Comparison of ENCODE assay signal across 1 cellular context in genomic region chr1:45035631-45036301, GRCh38.
TF ChIP-seq lines count a peak whose summit lies in the region.

No MANE protein-coding gene starts in this region.

TF ChIP-seq in K562, 482 proteins besides CTCF, POLR2A, EP300 and RAD21 (continued from another document and continues in another):
- no peak for TF ChIP-seq THRB (CRISPR knock-in tag; conservative IDR thresholded peaks at IDR 0.05)
- TF ChIP-seq ESRRA (IDR thresholded peaks at IDR 0.05; ENCODE audit: borderline replicate concordance, low read depth): peak; percentile 63; the same call in 1 of the 2 replicates
- TF ChIP-seq NCOR1 (IDR thresholded peaks at IDR 0.05): peak; percentile 92
- no peak for TF ChIP-seq ZNF699 (CRISPR knock-in tag; IDR thresholded peaks at IDR 0.05; ENCODE audit: insufficient replicate concordance)
- no peak for TF ChIP-seq ZNF511 (CRISPR knock-in tag; IDR thresholded peaks at IDR 0.05)
- no peak for TF ChIP-seq FIP1L1 (IDR thresholded peaks at IDR 0.05; ENCODE audit: low read depth, low read length, poor library complexity, severe bottlenecking)
- no peak for TF ChIP-seq SNRNP70 (optimal IDR thresholded peaks at IDR 0.05; ENCODE audit: low read depth, low read length)
- TF ChIP-seq ARID4B (CRISPR knock-in tag; IDR thresholded peaks at IDR 0.05): no peak
- no peak for TF ChIP-seq ZNF79 (CRISPR knock-in tag; IDR thresholded peaks at IDR 0.05; ENCODE audit: low read depth)
- TF ChIP-seq NCOA1 (IDR thresholded peaks at IDR 0.05; ENCODE audit: low read depth): no peak
- no peak for TF ChIP-seq IRF1 (CRISPR knock-in tag; IDR thresholded peaks at IDR 0.05; ENCODE audit: borderline replicate concordance)
- TF ChIP-seq ZEB2 (IDR thresholded peaks at IDR 0.05): peak; percentile 92
- no peak for TF ChIP-seq TAF9B (IDR thresholded peaks at IDR 0.05; ENCODE audit: partially characterized antibody)
- TF ChIP-seq TCF7L2 (IDR thresholded peaks at IDR 0.05; ENCODE audit: low read depth, low read length): no peak
- TF ChIP-seq CAMTA2 (CRISPR knock-in tag; conservative IDR thresholded peaks at IDR 0.05): no peak
- TF ChIP-seq MEF2A (IDR thresholded peaks at IDR 0.05; ENCODE audit: control insufficient read depth, low read depth, low read length): no peak
- TF ChIP-seq ARID1B (IDR thresholded peaks at IDR 0.05): peak; percentile 97
- no peak for TF ChIP-seq SIRT6 (IDR thresholded peaks at IDR 0.05; ENCODE audit: low read depth, low read length)
- TF ChIP-seq MXD1 (CRISPR knock-in tag; IDR thresholded peaks at IDR 0.05; ENCODE audit: borderline replicate concordance, poor library complexity, severe bottlenecking): no peak
- TF ChIP-seq JUNB (CRISPR knock-in tag; conservative IDR thresholded peaks at IDR 0.05): no peak
- TF ChIP-seq HMGN3 (IDR thresholded peaks at IDR 0.05; ENCODE audit: borderline replicate concordance, extremely low read depth, insufficient read length, low read depth, low read length): peak; percentile 96
- TF ChIP-seq CCAR2 (IDR thresholded peaks at IDR 0.05; ENCODE audit: low read depth, low read length): no peak
- no peak for TF ChIP-seq PREB (CRISPR knock-in tag; IDR thresholded peaks at IDR 0.05)
- no peak for TF ChIP-seq ZNF696 (CRISPR knock-in tag; conservative IDR thresholded peaks at IDR 0.05)
- TF ChIP-seq KLF13 (tag; IDR thresholded peaks at IDR 0.05; ENCODE audit: borderline replicate concordance, low read depth): no peak
- TF ChIP-seq ATF3 (IDR thresholded peaks at IDR 0.05): no peak; the same call in 1 of the 2 replicates
- TF ChIP-seq ATF3 (CRISPR knock-in tag; conservative IDR thresholded peaks at IDR 0.05): no peak
- TF ChIP-seq MYNN (IDR thresholded peaks at IDR 0.05): peak; percentile 59; the same call in 1 of the 2 replicates
- no peak for TF ChIP-seq MYNN (CRISPR knock-in tag; IDR thresholded peaks at IDR 0.05)
- no peak for TF ChIP-seq CBX1 (IDR thresholded peaks at IDR 0.05; ENCODE audit: low read depth)
- no peak for TF ChIP-seq ETV1 (tag; conservative IDR thresholded peaks at IDR 0.05; ENCODE audit: low read depth)
- TF ChIP-seq CHD4 (IDR thresholded peaks at IDR 0.05; ENCODE audit: insufficient read depth, insufficient replicate concordance, low read depth, low read length, poor library complexity, severe bottlenecking): no peak
- peak; percentile 89 for TF ChIP-seq HDAC2 (IDR thresholded peaks at IDR 0.05)
- TF ChIP-seq CTBP1 (IDR thresholded peaks at IDR 0.05; ENCODE audit: borderline replicate concordance): peak; percentile 99
- TF ChIP-seq ZNF518B (CRISPR knock-in tag; IDR thresholded peaks at IDR 0.05): no peak
- no peak for TF ChIP-seq SIX5 (IDR thresholded peaks at IDR 0.05; ENCODE audit: borderline replicate concordance in 1 of 2, insufficient read depth in 1 of 2, low read depth in 1 of 2, low read length in 2 of 2)
- TF ChIP-seq HIVEP1 (CRISPR knock-in tag; IDR thresholded peaks at IDR 0.05): no peak
- no peak for TF ChIP-seq NCOA2 (IDR thresholded peaks at IDR 0.05; ENCODE audit: partially characterized antibody in 2 of 2)
- no peak for TF ChIP-seq REST (CRISPR knock-in tag; IDR thresholded peaks at IDR 0.05; ENCODE audit: low read depth)
- TF ChIP-seq FOSL1 (tag; conservative IDR thresholded peaks at IDR 0.05): peak; percentile 69
- TF ChIP-seq TRIM28 (IDR thresholded peaks at IDR 0.05): 0 out of 2 replicates have a peak, but pooled peaks have one; percentile 21
- no peak for TF ChIP-seq ZFP91 (CRISPR knock-in tag; IDR thresholded peaks at IDR 0.05)
- no peak for TF ChIP-seq ZNF444 (CRISPR knock-in tag; IDR thresholded peaks at IDR 0.05)
- TF ChIP-seq DPF2 (IDR thresholded peaks at IDR 0.05): peak; percentile 93
- TF ChIP-seq KHSRP (IDR thresholded peaks at IDR 0.05): peak; percentile 14; the same call in 1 of the 2 replicates
- peak; percentile 72 for TF ChIP-seq CXXC5 (CRISPR knock-in tag; IDR thresholded peaks at IDR 0.05)
